19 cellular contexts compared by ENCODE assay signal in genomic region chr5:119166026-119166425, GRCh38.
A peak's percentile ranks its signal among the peaks of the same experiment; 100 is the strongest.
DNase-seq lines count a peak whose midpoint lies in the region; TF ChIP-seq lines count a peak whose summit lies in the region.
"Had no signal": no experiment of that assay in that cellular context is flagged by ENCODE, and none has a peak within 500 bp of the region (broad histone marks: within the 10 kb centered on the region; RNA-seq: fewer than 3 reads in every experiment).

No MANE protein-coding gene starts in this region.

- H3K27me3 ChIP-seq in hepatocyte: no peaks in the 10 kb centered on the region

- H3K9me2 ChIP-seq in hepatocyte (replicated peaks; ENCODE audit: insufficient read depth): no peaks in the 10 kb centered on the region

- H2AFZ ChIP-seq in hepatocyte: no peak overlapping the region

- WGBS in hepatocyte (ENCODE audit: low lambda C conversion rate, missing lambda C conversion rate): 60% methylated on average over 4 of the region's 4 CpGs

- TF ChIP-seq CTCF in HFF-Myc (IDR thresholded peaks at IDR 0.05; ENCODE audit: low read depth, low read length, missing control alignments): no peak
- TF ChIP-seq CTCF in hepatocyte (IDR thresholded peaks at IDR 0.05; ENCODE audit: poor library complexity): no peak

- no peaks in the 10 kb centered on the region for H3K79me2 ChIP-seq in hepatocyte

- no peaks in the 10 kb centered on the region for H3K9me3 ChIP-seq in hepatocyte (ENCODE audit: low read depth)
- H3K9me3 ChIP-seq: HAP-1 had no signal

- H3K4me1 ChIP-seq in hepatocyte (ENCODE audit: insufficient read depth): no peaks in the 10 kb centered on the region

- H4K20me1 ChIP-seq in hepatocyte (ENCODE audit: insufficient read depth, poor library complexity, severe bottlenecking): no peaks in the 10 kb centered on the region

- no peak overlapping the region for H3K4me3 ChIP-seq in HFF-Myc (replicated peaks; ENCODE audit: low read depth, low read length)
- no peak overlapping the region for H3K4me3 ChIP-seq in hepatocyte
- H3K4me3 ChIP-seq: HAP-1 had no signal

- H3K27ac ChIP-seq in hepatocyte: no peak overlapping the region

- H3K4me2 ChIP-seq in hepatocyte: no peak overlapping the region

- CTCF ChIA-PET in HEK293T (lab: Yijun Ruan, JAX): no interaction called here

- no peaks in the 10 kb centered on the region for H3K36me3 ChIP-seq in hepatocyte (replicated peaks; ENCODE audit: insufficient read depth, low read depth)

- DNase-seq in ELR (ENCODE audit: low read depth) (peak; percentile 63), HFF-Myc (ENCODE audit: extremely low read depth, low read depth) (peak; percentile 5), SK-N-DZ (ENCODE audit: low spot score) (peak; percentile 27), iris pigment epithelial cell (ENCODE audit: low read depth) (peak; percentile 7), hepatocyte (ENCODE audit: low spot score) (no peak), COR-L47 (lab: John Stamatoyannopoulos, UW) (no peak), HEK293T (ENCODE audit: extremely low spot score) (no peak), GM19240 (ENCODE audit: insufficient read length, low spot score) (no peak)
- DNase-seq: Calu3; CD4-positive, CD25-positive, alpha-beta regulatory T cell; DMS53; MM.1S; NCI-H1092 treated with DMSO at 0.1 percent for 48 hours; NCI-H187; NCI-H345; NCI-H526; SHP77 treated with DMSO at 0.1 percent for 48 hours; T-helper 2 cell had no signal

- POLR2A ChIA-PET in HEK293T (lab: Yijun Ruan, JAX): no interaction called here

TF ChIP-seq in HEK293T, 16 proteins besides CTCF, POLR2A, EP300 and RAD21:
- TF ChIP-seq SP1 (IDR thresholded peaks at IDR 0.05) (no peak), ZNF384 (IDR thresholded peaks at IDR 0.05) (no peak), NFRKB (IDR thresholded peaks at IDR 0.05) (no peak), TARDBP (IDR thresholded peaks at IDR 0.05) (no peak)
TF ChIP-seq in HEK293T: peak in this region for 0.

Comparison
In these comparisons a context has a peak if more than half of its experiments do, and no peak if none do; other contexts are left out.
1. DNase-seq: peak in ELR (single experiment), HFF-Myc (single experiment), SK-N-DZ (single experiment) and iris pigment epithelial cell (single experiment); none in hepatocyte (single experiment), COR-L47 (single experiment), HEK293T (single experiment) and GM19240 (single experiment).